16 cellular contexts compared by ENCODE assay signal in genomic region chr11:68264244-68264643, GRCh38. TPM values are rescaled to one million over a fixed set of nuclear protein-coding genes. Genes with fewer than 3 reads are reported as not detected.
A peak's percentile ranks its signal among the peaks of the same experiment; 100 is the strongest.
DNase-seq lines count a peak whose midpoint lies in the region; ATAC-seq, FAIRE-seq and TF ChIP-seq lines count a peak whose summit lies in the region.
"Had no signal": no experiment of that assay in that cellular context is flagged by ENCODE, and none has a peak within 500 bp of the region (broad histone marks: within the 10 kb centered on the region; RNA-seq: fewer than 3 reads in every experiment).

No MANE protein-coding gene starts in this region.

- H3K9me3 Mint-ChIP-seq in type B pancreatic cell, result no peaks in the 10 kb centered on the region
- H3K9me3 Mint-ChIP-seq: CD8-positive, alpha-beta T cell had no signal

- intact Hi-C loops in thyroid gland (cut with DNase I), result no loop called here

- H3K9me3 ChIP-seq in osteoblast (ENCODE audit: low read depth, low read length) (no peaks in the 10 kb centered on the region), thyroid gland (no peaks in the 10 kb centered on the region)
- H3K9me3 ChIP-seq: BLaER1 treated with 17β-estradiol and CSF1 and Interleukin-3, amounts not matched to agents 10 nM and 100 nM had no signal

- no peak for TF ChIP-seq POLR2A in thyroid gland (IDR thresholded peaks at IDR 0.05)

- H3K27me3 ChIP-seq in osteoblast (ENCODE audit: insufficient read depth, low read length) (no peaks in the 10 kb centered on the region), thyroid gland (no peaks in the 10 kb centered on the region)
- H3K27me3 ChIP-seq: BLaER1 treated with 17β-estradiol and CSF1 and Interleukin-3, amounts not matched to agents 10 nM and 100 nM had no signal

- H3K4me3 ChIP-seq in osteoblast (ENCODE audit: insufficient read depth, low read length) (no peak overlapping the region), thyroid gland (replicated peaks in 1 of 3) (no peak overlapping the region)
- H3K4me3 ChIP-seq: BLaER1 treated with 17β-estradiol and CSF1 and Interleukin-3, amounts not matched to agents 10 nM and 100 nM; GM23248 had no signal

- ATAC-seq in GM21526 (IDR thresholded peaks at IDR 0.05; ENCODE audit: low FRiP score, unreplicated experiment), result no peak
- ATAC-seq in GM21529 (IDR thresholded peaks at IDR 0.05; ENCODE audit: unreplicated experiment), result no peak
- ATAC-seq: CD8-positive, alpha-beta T cell; HCT116 had no signal

- no peak for TF ChIP-seq CTCF in osteoblast (IDR thresholded peaks at IDR 0.05; ENCODE audit: extremely low read depth, low read depth, low read length)
- no peak for TF ChIP-seq CTCF in thyroid gland (IDR thresholded peaks at IDR 0.05)
- TF ChIP-seq CTCF in type B pancreatic cell (conservative IDR thresholded peaks at IDR 0.05), result no peak

- WGBS in thyroid gland, 2 donors, result 94 to 100% methylated on average over 1 of the region's 1 CpG

- no peak for DNase-seq in HTR-8/SVneo (ENCODE audit: insufficient read length, low spot score)
- peak; percentile 9 for DNase-seq in ecto neural progenitor cell (ENCODE audit: low spot score)
- peak; percentile 17 for DNase-seq in osteoblast (ENCODE audit: insufficient read length, low spot score, missing footprints)
- DNase-seq in thyroid gland, result no peak
- DNase-seq in type B pancreatic cell (ENCODE audit: extremely low spot score, unreplicated experiment), result no peak
- DNase-seq: Calu3; CD8-positive, alpha-beta T cell; DMS79 treated with DMSO at 0.1 percent for 48 hours; GF-D8; GM23248 had no signal

- H3K4me2 ChIP-seq in osteoblast (ENCODE audit: insufficient read depth, low read length), result no peak overlapping the region

- H3K27me3 Mint-ChIP-seq in type B pancreatic cell, result no peaks in the 10 kb centered on the region
- H3K27me3 Mint-ChIP-seq: B cell had no signal

- peaks cover 24% of the 10 kb centered on the region for H3K36me3 Mint-ChIP-seq in type B pancreatic cell

- peaks cover 78% of the 10 kb centered on the region for H3K36me3 ChIP-seq in osteoblast (ENCODE audit: insufficient read depth, low read length)
- peaks cover 28 to 47% of the 10 kb centered on the region in 2 donors for H3K36me3 ChIP-seq in thyroid gland

- FAIRE-seq in HTR-8/SVneo (lab: Jason Lieb, UNC), result peak; percentile 77
- FAIRE-seq: H54 had no signal

- no peak overlapping the region for H2AFZ ChIP-seq in osteoblast (ENCODE audit: low read length)
- H2AFZ ChIP-seq: GM23248 had no signal

- H3K4me3 Mint-ChIP-seq in type B pancreatic cell, result no peak overlapping the region
- H3K4me3 Mint-ChIP-seq: CD8-positive, alpha-beta T cell had no signal

- H3K79me2 ChIP-seq in osteoblast (ENCODE audit: insufficient read depth, low read length), result peaks cover 44% of the 10 kb centered on the region

- peaks cover 8% of the 10 kb centered on the region for H3K4me1 Mint-ChIP-seq in type B pancreatic cell (ENCODE audit: unreplicated experiment)

- no peak overlapping the region for H3K27ac Mint-ChIP-seq in type B pancreatic cell
- H3K27ac Mint-ChIP-seq: CD8-positive, alpha-beta T cell had no signal

- peaks cover 67% of the 10 kb centered on the region for H4K20me1 ChIP-seq in osteoblast (ENCODE audit: insufficient read depth, low read length)

- no peak overlapping the region for H3K27ac ChIP-seq in osteoblast (ENCODE audit: low read depth, low read length)
- no peak overlapping the region for H3K27ac ChIP-seq in thyroid gland
- H3K27ac ChIP-seq: GM23248 had no signal

- H3K4me1 ChIP-seq in osteoblast (ENCODE audit: insufficient read depth, low read length) (peaks cover 4% of the 10 kb centered on the region), thyroid gland (no peaks in the 10 kb centered on the region)

RNA-seq across cellular contexts. Expression of gene C11orf24, which starts 7.5 kb away (rescaled TPM):
- total RNA-seq in osteoblast (37.7 and 40.5 TPM in 2 replicates), thyroid gland (10 to 100 TPM; 12.4 to 28.3 (median 24.4) TPM), type B pancreatic cell (ENCODE audit: low replicate concordance) (45.4 and 46.4 TPM in 2 replicates)

RNA-seq across cellular contexts. Expression of gene LRP5, which starts 48.1 kb away (rescaled TPM):
- total RNA-seq in osteoblast (16.3 and 18.6 TPM in 2 replicates), thyroid gland (10 to 100 TPM; 45.8 to 75.5 (median 54.3) TPM), type B pancreatic cell (ENCODE audit: low replicate concordance) (64.9 and 65.0 TPM in 2 replicates)

RNA-seq across cellular contexts. Expression of gene KMT5B, which starts 51.1 kb away (rescaled TPM):
- total RNA-seq in osteoblast (27.1 and 29.8 TPM in 2 replicates), thyroid gland (10 to 100 TPM; 57.4 to 84.2 (median 67.4) TPM), type B pancreatic cell (ENCODE audit: low replicate concordance) (48.5 and 54.4 TPM in 2 replicates)

Comparison
In these comparisons a context has a peak if more than half of its experiments do, and no peak if none do; other contexts are left out.
1. DNase-seq: peak in ecto neural progenitor cell (single experiment) and osteoblast (single experiment); none in HTR-8/SVneo (single experiment), thyroid gland (0 of 2) and type B pancreatic cell (single experiment).